Comparison of ENCODE assay signal across 9 cellular contexts in the genomic region with DNA sequence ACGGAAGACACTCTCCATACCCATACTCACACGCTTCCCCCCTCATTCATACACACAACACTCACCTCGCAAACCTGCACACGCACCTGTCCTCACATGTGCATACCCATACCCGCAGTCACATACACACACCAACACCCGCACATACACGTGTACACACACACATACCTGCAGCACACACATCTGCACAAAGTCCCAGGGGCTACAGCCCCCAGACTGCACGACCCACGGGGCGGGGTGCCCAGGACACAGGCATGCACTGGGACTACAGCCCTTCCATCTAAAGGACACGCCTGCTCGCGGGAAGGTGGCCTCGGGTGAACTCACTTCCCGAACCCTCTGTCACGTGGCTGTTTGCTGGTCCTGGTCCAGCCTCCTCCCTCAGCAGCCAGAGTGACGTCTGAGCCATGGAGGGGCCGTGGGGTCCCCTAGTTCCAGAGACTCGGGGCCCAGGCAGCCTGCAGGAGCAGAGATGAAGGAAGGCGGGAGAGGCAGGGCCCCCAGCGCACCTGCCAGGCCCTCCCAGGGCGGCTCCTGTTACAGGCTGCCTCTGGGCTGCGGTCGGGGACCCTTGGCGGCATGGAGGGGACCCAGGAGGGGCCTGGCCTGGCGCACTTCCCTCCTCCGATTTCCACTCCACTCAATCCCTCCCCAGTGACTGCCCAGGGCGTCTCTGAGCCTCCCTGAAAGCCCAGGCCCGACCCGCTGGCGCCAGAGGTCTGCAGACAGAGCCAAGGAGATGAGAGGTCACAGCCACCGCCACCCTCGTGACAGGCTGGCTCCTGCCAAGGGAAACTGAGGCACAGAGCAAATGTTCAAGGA. TPM values are rescaled to one million over a fixed set of nuclear protein-coding genes. Genes with fewer than 3 reads are reported as not detected.
DNase-seq lines count a peak whose midpoint lies in the region; ATAC-seq and TF ChIP-seq lines count a peak whose summit lies in the region.
"Had no signal": no experiment of that assay in that cellular context is flagged by ENCODE, and none has a peak within 500 bp of the region (broad histone marks: within the 10 kb centered on the region; RNA-seq: fewer than 3 reads in every experiment).

No MANE protein-coding gene starts in this region.

- H3K27ac ChIP-seq in heart right ventricle (peak overlapping the region; percentile 88 to 99 (median 97)), sigmoid colon (peak overlapping the region; percentile 55 to 77 (median 66))

- TF ChIP-seq EP300 in sigmoid colon (IDR thresholded peaks at IDR 0.05), result no peak

- H3K36me3 Mint-ChIP-seq in activated CD8-positive, alpha-beta T cell treated with anti-CD3 and anti-CD28 coated beads for 36 hours (ENCODE audit: low read depth), result no peaks in the 10 kb centered on the region
- no peaks in the 10 kb centered on the region for H3K36me3 Mint-ChIP-seq in mesothelial cell of epicardium

- peaks cover 0 to 19% (median 0%) of the 10 kb centered on the region in 9 donors for H3K36me3 ChIP-seq in heart right ventricle
- no peaks in the 10 kb centered on the region for H3K36me3 ChIP-seq in sigmoid colon

- H3K4me1 Mint-ChIP-seq in activated CD8-positive, alpha-beta T cell treated with anti-CD3 and anti-CD28 coated beads for 36 hours (ENCODE audit: low read depth), result peaks cover 90% of the 10 kb centered on the region
- peaks cover 33% of the 10 kb centered on the region for H3K4me1 Mint-ChIP-seq in mesothelial cell of epicardium

- peak overlapping the region; percentile 86 for H3K27ac Mint-ChIP-seq in activated CD8-positive, alpha-beta T cell treated with anti-CD3 and anti-CD28 coated beads for 36 hours
- H3K27ac Mint-ChIP-seq in mesothelial cell of epicardium, result no peak overlapping the region

- no peak for ATAC-seq in activated CD8-positive, alpha-beta T cell treated with anti-CD3 and anti-CD28 coated beads for 36 hours
- ATAC-seq in heart right ventricle, result peak; percentile 65 to 84 (median 74)
- no peak for ATAC-seq in HG02642 (IDR thresholded peaks at IDR 0.05; ENCODE audit: poor library complexity, unreplicated experiment)
- no peak for ATAC-seq in HG03139 (IDR thresholded peaks at IDR 0.05; ENCODE audit: unreplicated experiment)

- peak overlapping the region; percentile 34 for H3K4me3 Mint-ChIP-seq in activated CD8-positive, alpha-beta T cell treated with anti-CD3 and anti-CD28 coated beads for 36 hours
- no peak overlapping the region for H3K4me3 Mint-ChIP-seq in mesothelial cell of epicardium

- 17 to 25% methylated on average over 31 to 33 of the region's 33 CpGs for whole genome bisulfite sequencing in heart right ventricle, 2 donors
- 9 to 26% methylated on average over 33 of the region's 33 CpGs for WGBS in sigmoid colon, 2 donors

- no peaks in the 10 kb centered on the region for H3K27me3 Mint-ChIP-seq in activated CD8-positive, alpha-beta T cell treated with anti-CD3 and anti-CD28 coated beads for 36 hours
- H3K27me3 Mint-ChIP-seq in mesothelial cell of epicardium (ENCODE audit: low read depth), result no peaks in the 10 kb centered on the region

- H3K4me3 ChIP-seq in heart right ventricle (peak overlapping the region in 9 of 10 donors; percentile 16 to 44 (median 37)), sigmoid colon (peak overlapping the region in 2 of 4 donors; percentile 19 to 28)

- H3K9me3 ChIP-seq in heart right ventricle (no peaks in the 10 kb centered on the region), sigmoid colon (no peaks in the 10 kb centered on the region)

- POLR2A ChIA-PET in activated CD8-positive, alpha-beta T cell treated with anti-CD3 and anti-CD28 coated beads for 36 hours (lab: Charles Lee), result interaction anchor here (1.0 kb wide), 1 partner anchor 10 kb away, joined by 3 read pairs; no protein-coding TSS in a partner anchor

- no peaks in the 10 kb centered on the region for H3K9me3 Mint-ChIP-seq in activated CD8-positive, alpha-beta T cell treated with anti-CD3 and anti-CD28 coated beads for 36 hours
- no peaks in the 10 kb centered on the region for H3K9me3 Mint-ChIP-seq in mesothelial cell of epicardium

- H3K27me3 ChIP-seq in heart right ventricle (no peaks in the 10 kb centered on the region), sigmoid colon (no peaks in the 10 kb centered on the region)

- DNase-seq in HUDEP-2 (lab: John Stamatoyannopoulos, UW; ENCODE audit: unreplicated experiment in 76 of 76) (peak in 68 of 76 experiments; percentile 6 to 77 (median 53)), heart right ventricle (peak; percentile 86 to 89), sigmoid colon (peak; percentile 89), mesothelial cell of epicardium (ENCODE audit: low spot score in 2 of 2, unreplicated experiment in 2 of 2) (no peak)
- DNase-seq in activated CD8-positive, alpha-beta T cell treated with anti-CD3 and anti-CD28 coated beads for 36 hours, result peak; percentile 24
- no peak for DNase-seq in stimulated activated CD4-positive, alpha-beta T cell treated with anti-CD3 and anti-CD28 coated beads, Interleukin-4, amount 100 ng/mL, for 24 hours
- DNase-seq: NCI-H146 had no signal

- TF ChIP-seq POLR2A in sigmoid colon (IDR thresholded peaks at IDR 0.05), result no peak

- intact Hi-C loops in activated CD8-positive, alpha-beta T cell treated with anti-CD3 and anti-CD28 coated beads for 36 hours (cut with micrococcal nuclease), result no loop called here
- intact Hi-C loops in heart right ventricle (cut with DNase I) (loop anchor here in 1 of 10 donors (2.0 kb wide), 1 partner anchor 19 kb away; no protein-coding TSS in a partner anchor), sigmoid colon (cut with DNase I) (no loop called here)

- TF ChIP-seq CTCF in activated CD8-positive, alpha-beta T cell treated with anti-CD3 and anti-CD28 coated beads for 36 hours (IDR thresholded peaks at IDR 0.05), result no peak
- TF ChIP-seq CTCF in heart right ventricle (IDR thresholded peaks at IDR 0.05), result no peak
- no peak for TF ChIP-seq CTCF in sigmoid colon (IDR thresholded peaks at IDR 0.05)
- no peak for TF ChIP-seq CTCF in mesothelial cell of epicardium (IDR thresholded peaks at IDR 0.05; ENCODE audit: unreplicated experiment)

- CTCF ChIA-PET in activated CD8-positive, alpha-beta T cell treated with anti-CD3 and anti-CD28 coated beads for 36 hours (lab: Charles Lee), result interaction anchor here (1.4 kb wide), 1 partner anchor 180 kb away, joined by 5 read pairs; no protein-coding TSS in a partner anchor

- H3K4me1 ChIP-seq in heart right ventricle (peaks cover 54 to 100% (median 98%) of the 10 kb centered on the region in 9 donors), sigmoid colon (peaks cover 0 to 85% (median 75%) of the 10 kb centered on the region in 4 donors)

RNA-seq across cellular contexts. Expression of gene SLC12A7, which starts 8.1 kb away (rescaled TPM):
- total RNA-seq in activated CD8-positive, alpha-beta T cell treated with anti-CD3 and anti-CD28 coated beads for 36 hours, result 10 to 100 TPM; 21.6 to 24.8 TPM
- total RNA-seq in heart right ventricle (100 to 1,000 TPM; 122 to 208 (median 146) TPM), sigmoid colon (10 to 100 TPM; 12.5 to 23.5 (median 18.4) TPM), mesothelial cell of epicardium (33.5 to 34.9 TPM (median 33.6 TPM) in 3 replicates)
- polyA plus RNA-seq in heart right ventricle (100 to 1,000 TPM in 1 of 2 donors, 10 to 100 TPM in 1; 36.3 to 145 TPM), sigmoid colon (10 to 100 TPM in 2 of 3 donors, 1 to 10 TPM in 1; 7.2 to 54.3 (median 10.9) TPM)

Comparison
In these comparisons a context has a peak if more than half of its experiments do, and no peak if none do; other contexts are left out.
1. DNase-seq: peak in HUDEP-2 (68 of 76), activated CD8-positive, alpha-beta T cell treated with anti-CD3 and anti-CD28 coated beads for 36 hours (single experiment), heart right ventricle (2 of 2) and sigmoid colon (single experiment); none in stimulated activated CD4-positive, alpha-beta T cell treated with anti-CD3 and anti-CD28 coated beads, Interleukin-4, amount 100 ng/mL, for 24 hours (single experiment) and mesothelial cell of epicardium (0 of 2).
2. ATAC-seq: peak in heart right ventricle (8 of 8); none in activated CD8-positive, alpha-beta T cell treated with anti-CD3 and anti-CD28 coated beads for 36 hours (single experiment), HG02642 (single experiment) and HG03139 (single experiment).